1 cellular context compared by ENCODE assay signal in the genomic region with DNA sequence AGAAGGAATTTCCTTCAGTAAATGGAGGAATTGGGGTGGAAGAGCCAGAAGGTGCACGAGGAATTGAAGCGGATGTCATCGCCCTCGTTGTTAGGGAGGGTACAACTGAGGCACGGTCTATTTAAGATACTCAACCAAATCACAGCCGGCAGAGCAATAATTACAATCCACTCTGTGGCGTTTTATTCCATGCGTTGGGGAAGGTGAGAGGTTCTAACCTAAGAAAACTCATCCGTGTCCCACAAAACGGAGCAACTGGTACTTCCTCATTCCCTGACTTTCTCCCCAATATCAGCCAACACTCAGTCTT.
TF ChIP-seq lines count a peak whose summit lies in the region.

No MANE protein-coding gene starts in this region.

TF ChIP-seq in K562, 482 proteins besides CTCF, POLR2A, EP300 and RAD21:
- TF ChIP-seq SMC3 (conservative IDR thresholded peaks at IDR 0.05; ENCODE audit: insufficient read depth, low read depth, low read length), result no peak
- 0 out of 2 replicates have a peak, but pooled peaks have one; percentile 6 for TF ChIP-seq FOXM1 (IDR thresholded peaks at IDR 0.05; ENCODE audit: low read depth)
- no peak for TF ChIP-seq FOXM1 (CRISPR knock-in tag; IDR thresholded peaks at IDR 0.05; ENCODE audit: low read depth)
- no peak for TF ChIP-seq ZNF512 (tag; IDR thresholded peaks at IDR 0.05)
- no peak for TF ChIP-seq DNMT1 (IDR thresholded peaks at IDR 0.05)
- peak; percentile 72; the same call in 1 of the 2 replicates for TF ChIP-seq GATA2 (CRISPR knock-in tag; IDR thresholded peaks at IDR 0.05)
- no peak for TF ChIP-seq CEBPG (CRISPR knock-in tag; IDR thresholded peaks at IDR 0.05)
- TF ChIP-seq CEBPG (tag; conservative IDR thresholded peaks at IDR 0.05 in 1 of 2, IDR thresholded peaks at IDR 0.05 in 1 of 2), result peak in 1 of 2 experiments; percentile 25; a peak in 1 of 4 replicates
- TF ChIP-seq LEF1 (IDR thresholded peaks at IDR 0.05), result 0 out of 2 replicates have a peak, but pooled peaks have one; percentile 95
- peak; percentile 94 for TF ChIP-seq TCF7 (IDR thresholded peaks at IDR 0.05; ENCODE audit: borderline replicate concordance)
- TF ChIP-seq KDM1A (IDR thresholded peaks at IDR 0.05), result peak in 1 of 2 experiments; percentile 14; a peak in 1 of 4 replicates
- TF ChIP-seq GABPA (tag; conservative IDR thresholded peaks at IDR 0.05; ENCODE audit: low read depth), result peak; percentile 12; the same call in 1 of the 2 replicates
- TF ChIP-seq RUNX1 (IDR thresholded peaks at IDR 0.05; ENCODE audit: low read depth), result no peak
- TF ChIP-seq ZNF764 (CRISPR knock-in tag; IDR thresholded peaks at IDR 0.05; ENCODE audit: low read depth), result no peak
